27 cellular contexts compared by ENCODE assay signal in genomic region chr7:29980151-29980550, GRCh38.
"Had no signal": no experiment of that assay in that cellular context is flagged by ENCODE, and none has a peak within 500 bp of the region (broad histone marks: within the 10 kb centered on the region; RNA-seq: fewer than 3 reads in every experiment).

No MANE protein-coding gene starts in this region.

- H3K4me1 Mint-ChIP-seq: activated CD4-positive, alpha-beta T cell treated with anti-CD3 and anti-CD28 coated beads, Interleukin-2, amount 10 ng/mL, durations not matched to agents 7 days and 5 days; activated T-helper 17 cell treated with anti-CD3 and anti-CD28 coated beads, Interleukin-2, amount 50 U/mL, for 72 hours had no signal

- H3K27me3 Mint-ChIP-seq: activated naive CD8-positive, alpha-beta T cell; natural killer cell treated with Interleukin-12 subunit alpha and Interleukin-12 subunit beta and Interleukin-15 and Interleukin-18, amount 100 ng/mL, for 72 hours had no signal

- H3K36me3 Mint-ChIP-seq: activated naive CD8-positive, alpha-beta T cell; natural killer cell treated with Interleukin-12 subunit alpha and Interleukin-12 subunit beta and Interleukin-15 and Interleukin-18, amount 100 ng/mL, for 72 hours had no signal

- ATAC-seq: activated CD8-positive, alpha-beta T cell treated with anti-CD3 and anti-CD28 coated beads for 36 hours; activated T-cell treated with anti-CD3 and anti-CD28 coated beads, Interleukin-2, amount 50 U/mL, for 4 hours; activated T-helper 17 cell treated with anti-CD3 and anti-CD28 coated beads, Interleukin-2, amount 50 U/mL, for 72 hours; foreskin keratinocyte; heart right ventricle; left lobe of liver; lower lobe of right lung; mucosa of descending colon; natural killer cell treated with Interleukin-12 subunit alpha and Interleukin-12 subunit beta and Interleukin-15 and Interleukin-18, amount 100 ng/mL, for 72 hours had no signal

- H3K27ac Mint-ChIP-seq: activated CD4-positive, alpha-beta T cell treated with anti-CD3 and anti-CD28 coated beads, Interleukin-2, amount 10 ng/mL, durations not matched to agents 7 days and 5 days; activated CD8-positive, alpha-beta T cell treated with anti-CD3 and anti-CD28 coated beads for 36 hours; activated naive CD8-positive, alpha-beta T cell; activated T-helper 17 cell treated with anti-CD3 and anti-CD28 coated beads, Interleukin-2, amount 50 U/mL, for 72 hours; endodermal cell; natural killer cell treated with Interleukin-12 subunit alpha and Interleukin-12 subunit beta and Interleukin-15 and Interleukin-18, amount 100 ng/mL, for 72 hours; T-helper 1 cell treated with Interleukin-12 subunit alpha and Interleukin-12 subunit beta and Interleukin-4 antibody, amounts not matched to agents 30 μg/mL and 1 μg/mL, for 36 hours had no signal

- H3K27ac ChIP-seq: esophagus muscularis mucosa, foreskin keratinocyte, heart right ventricle, lower lobe of right lung, right atrium auricular region, transverse colon, uterus, WERI-Rb-1 had no signal

- H3K27me3 ChIP-seq: esophagus muscularis mucosa, foreskin keratinocyte, heart right ventricle, right atrium auricular region, transverse colon, uterus had no signal

- H3K4me1 ChIP-seq: foreskin keratinocyte, uterus had no signal

- H3K9me3 Mint-ChIP-seq: activated CD4-positive, alpha-beta T cell treated with anti-CD3 and anti-CD28 coated beads, Interleukin-2, amount 10 ng/mL, durations not matched to agents 7 days and 5 days; activated CD8-positive, alpha-beta T cell treated with anti-CD3 and anti-CD28 coated beads for 36 hours; activated T-cell treated with anti-CD3 and anti-CD28 coated beads, Interleukin-2, amount 50 U/mL, for 4 hours; activated T-helper 17 cell treated with anti-CD3 and anti-CD28 coated beads, Interleukin-2, amount 50 U/mL, for 72 hours; endodermal cell; natural killer cell treated with Interleukin-12 subunit alpha and Interleukin-12 subunit beta and Interleukin-15 and Interleukin-18, amount 100 ng/mL, for 72 hours; T-helper 1 cell treated with Interleukin-12 subunit alpha and Interleukin-12 subunit beta and Interleukin-4 antibody, amounts not matched to agents 30 μg/mL and 1 μg/mL, for 36 hours had no signal

- H3K4me3 ChIP-seq: esophagus muscularis mucosa, heart right ventricle, lower lobe of right lung, mucosa of descending colon, right atrium auricular region, transverse colon, uterus had no signal

- H3K36me3 ChIP-seq: esophagus muscularis mucosa, heart right ventricle, lower lobe of right lung, right atrium auricular region, transverse colon, uterus had no signal

- H3K9me3 ChIP-seq: esophagus muscularis mucosa, heart right ventricle, lower lobe of right lung, mucosa of descending colon, right atrium auricular region, transverse colon, uterus had no signal

- DNase-seq: activated CD4-positive, alpha-beta T cell treated with anti-CD3 and anti-CD28 coated beads, Interleukin-2, amount 10 ng/mL, durations not matched to agents 7 days and 5 days; activated CD4-positive, CD25-positive, alpha-beta regulatory T cell treated with anti-CD3 and anti-CD28 coated beads, Interleukin-2, amount 50 U/mL, for 72 hours; activated CD8-positive, alpha-beta T cell treated with anti-CD3 and anti-CD28 coated beads for 36 hours; activated gamma-delta T cell treated with Interleukin-2 at 50 U/mL for 16 hours; activated T-cell treated with anti-CD3 and anti-CD28 coated beads, Interleukin-2, amount 50 U/mL, for 4 hours; anterior cingulate cortex; cortex of kidney; endodermal cell; foreskin keratinocyte; heart right ventricle; kidney glomerular epithelial cell; lower lobe of right lung; mesendoderm; mucosa of descending colon; stimulated activated naive CD4-positive, alpha-beta T cell; SW 1271; T-helper 9 cell; transverse colon; uterus; WERI-Rb-1 had no signal

- H3K4me3 Mint-ChIP-seq: activated CD4-positive, alpha-beta T cell treated with anti-CD3 and anti-CD28 coated beads, Interleukin-2, amount 10 ng/mL, durations not matched to agents 7 days and 5 days; activated CD8-positive, alpha-beta T cell treated with anti-CD3 and anti-CD28 coated beads for 36 hours; activated naive CD8-positive, alpha-beta T cell; activated T-cell treated with anti-CD3 and anti-CD28 coated beads, Interleukin-2, amount 50 U/mL, for 4 hours; activated T-helper 17 cell treated with anti-CD3 and anti-CD28 coated beads, Interleukin-2, amount 50 U/mL, for 72 hours; endodermal cell; natural killer cell treated with Interleukin-12 subunit alpha and Interleukin-12 subunit beta and Interleukin-15 and Interleukin-18, amount 100 ng/mL, for 72 hours; T-helper 1 cell treated with Interleukin-12 subunit alpha and Interleukin-12 subunit beta and Interleukin-4 antibody, amounts not matched to agents 30 μg/mL and 1 μg/mL, for 36 hours had no signal
